ENCODE assay signal across 27 cellular contexts in genomic region chr5:44443172-44443571, GRCh38. TPM values are rescaled to one million over a fixed set of nuclear protein-coding genes. Genes with fewer than 3 reads are reported as not detected.
"Had no signal": no experiment of that assay in that cellular context is flagged by ENCODE, and none has a peak within 500 bp of the region (broad histone marks: within the 10 kb centered on the region; RNA-seq: fewer than 3 reads in every experiment).

No MANE protein-coding gene starts in this region.

- H3K4me1 ChIP-seq: heart right ventricle, left ventricle myocardium inferior, pancreas, prostate gland, sigmoid colon, spleen, stomach, testis, tibial artery, uterus had no signal

- H3K9me3 Mint-ChIP-seq: type B pancreatic cell had no signal

- H3K79me2 ChIP-seq: hepatocyte had no signal

- H3K4me3 Mint-ChIP-seq: immature natural killer cell; naive thymus-derived CD4-positive, alpha-beta T cell; natural killer cell treated with Interleukin-12 subunit alpha and Interleukin-12 subunit beta and Interleukin-15 and Interleukin-18, amount 100 ng/mL, for 72 hours; stimulated activated naive B cell treated with anti-CD40 and anti-IgM and Interleukin-4, amounts not matched to agents 10 μg/mL and 1 μg/mL and 100 μg/mL, for 72 hours; type B pancreatic cell had no signal

- DNase-seq: heart right ventricle; immature natural killer cell; left ventricle myocardium inferior; midbrain; mucosa of descending colon; naive thymus-derived CD4-positive, alpha-beta T cell; nucleus accumbens; pancreas; posterior cingulate gyrus; retina; right cardiac atrium; sigmoid colon; small intestine; spleen; stimulated activated CD4-positive, alpha-beta T cell treated with anti-CD3 and anti-CD28 coated beads, Interleukin-2, amount 100 ng/mL, for 48 hours; stimulated activated naive B cell treated with anti-CD40 and anti-IgM and Interleukin-4, amounts not matched to agents 10 μg/mL and 1 μg/mL and 100 μg/mL, for 72 hours; stimulated activated naive CD8-positive, alpha-beta T cell treated with anti-CD3 and anti-CD28 coated beads, Interleukin-15, Interleukin-2, amounts not matched to agents 100 U/mL and 50 U/mL, for 24 hours; stomach; testis; tibial artery; uterus had no signal

- H3K27ac ChIP-seq: heart right ventricle, hepatocyte, left ventricle myocardium inferior, pancreas, prostate gland, sigmoid colon, spleen, stomach, testis, tibial artery, uterus had no signal

- H3K4me3 ChIP-seq: heart right ventricle, hepatocyte, left ventricle myocardium inferior, lung, mucosa of descending colon, pancreas, prostate gland, sigmoid colon, spleen, stomach, testis, tibial artery, uterus had no signal

- H3K27ac Mint-ChIP-seq: immature natural killer cell; naive thymus-derived CD4-positive, alpha-beta T cell; natural killer cell treated with Interleukin-12 subunit alpha and Interleukin-12 subunit beta and Interleukin-15 and Interleukin-18, amount 100 ng/mL, for 72 hours; stimulated activated naive B cell treated with anti-CD40 and anti-IgM and Interleukin-4, amounts not matched to agents 10 μg/mL and 1 μg/mL and 100 μg/mL, for 72 hours; type B pancreatic cell had no signal

- H3K36me3 Mint-ChIP-seq: immature natural killer cell; naive thymus-derived CD4-positive, alpha-beta T cell; natural killer cell treated with Interleukin-12 subunit alpha and Interleukin-12 subunit beta and Interleukin-15 and Interleukin-18, amount 100 ng/mL, for 72 hours; stimulated activated naive B cell treated with anti-CD40 and anti-IgM and Interleukin-4, amounts not matched to agents 10 μg/mL and 1 μg/mL and 100 μg/mL, for 72 hours; type B pancreatic cell had no signal

- H3K36me3 ChIP-seq: heart right ventricle, left ventricle myocardium inferior, pancreas, prostate gland, sigmoid colon, spleen, stomach, tibial artery, uterus had no signal

- H3K27me3 Mint-ChIP-seq: naive thymus-derived CD4-positive, alpha-beta T cell; natural killer cell treated with Interleukin-12 subunit alpha and Interleukin-12 subunit beta and Interleukin-15 and Interleukin-18, amount 100 ng/mL, for 72 hours; stimulated activated naive B cell treated with anti-CD40 and anti-IgM and Interleukin-4, amounts not matched to agents 10 μg/mL and 1 μg/mL and 100 μg/mL, for 72 hours; type B pancreatic cell had no signal

- ATAC-seq: heart right ventricle; mucosa of descending colon; naive thymus-derived CD4-positive, alpha-beta T cell; natural killer cell treated with Interleukin-12 subunit alpha and Interleukin-12 subunit beta and Interleukin-15 and Interleukin-18, amount 100 ng/mL, for 72 hours; pancreas; right cardiac atrium; stimulated activated naive B cell treated with anti-CD40 and anti-IgM and Interleukin-4, amounts not matched to agents 10 μg/mL and 1 μg/mL and 100 μg/mL, for 72 hours; stimulated activated naive CD8-positive, alpha-beta T cell treated with anti-CD3 and anti-CD28 coated beads, Interleukin-15, Interleukin-2, amounts not matched to agents 100 U/mL and 50 U/mL, for 24 hours had no signal

- H3K27me3 ChIP-seq: heart right ventricle, hepatocyte, pancreas, sigmoid colon, spleen, stomach, testis, tibial artery, uterus had no signal

- H3K4me2 ChIP-seq: hepatocyte had no signal

- H3K4me1 Mint-ChIP-seq: immature natural killer cell; naive thymus-derived CD4-positive, alpha-beta T cell; stimulated activated naive B cell treated with anti-CD40 and anti-IgM and Interleukin-4, amounts not matched to agents 10 μg/mL and 1 μg/mL and 100 μg/mL, for 72 hours had no signal

- H3K9me3 ChIP-seq: heart right ventricle, left ventricle myocardium inferior, pancreas, prostate gland, sigmoid colon, spleen, stomach, testis, tibial artery, uterus had no signal

RNA-seq across cellular contexts. Expression of gene FGF10, which starts 54.0 kb away (rescaled TPM):
- total RNA-seq: naive thymus-derived CD4-positive, alpha-beta T cell; natural killer cell treated with Interleukin-12 subunit alpha and Interleukin-12 subunit beta and Interleukin-15 and Interleukin-18, amount 100 ng/mL, for 72 hours; spleen had no signal
- polyA plus RNA-seq: immature natural killer cell; naive thymus-derived CD4-positive, alpha-beta T cell; neural cell had no signal
